Comparison of ENCODE assay signal across 25 cellular contexts in genomic region chr1:62799688-62800087, GRCh38.
"Had no signal": no experiment of that assay in that cellular context is flagged by ENCODE, and none has a peak within 500 bp of the region (broad histone marks: within the 10 kb centered on the region; RNA-seq: fewer than 3 reads in every experiment).

No MANE protein-coding gene starts in this region.

- DNase-seq: activated CD4-positive, alpha-beta T cell treated with anti-CD3 and anti-CD28 coated beads, Interleukin-2, amount 10 ng/mL, durations not matched to agents 7 days and 5 days; activated CD4-positive, CD25-positive, alpha-beta regulatory T cell treated with anti-CD3 and anti-CD28 coated beads, Interleukin-2, amount 50 U/mL, for 72 hours; activated CD8-positive, alpha-beta memory T cell treated with anti-CD3 and anti-CD28 coated beads, Interleukin-2, amount 10 ng/mL, durations not matched to agents 7 days and 5 days; activated CD8-positive, alpha-beta T cell treated with anti-CD3 and anti-CD28 coated beads for 36 hours; activated effector memory CD4-positive, alpha-beta T cell treated with anti-CD3 and anti-CD28 coated beads, Interleukin-2, amount 50 U/mL, for 16 hours; activated naive CD4-positive, alpha-beta T cell treated with anti-CD3 and anti-CD28 coated beads, Interleukin-2, amount 10 ng/mL, durations not matched to agents 7 days and 5 days; activated T-cell treated with anti-CD3 and anti-CD28 coated beads for 4 hours; brain microvascular endothelial cell; caudate nucleus; effector memory CD8-positive, alpha-beta T cell; hippocampal formation; kidney glomerular epithelial cell; left ventricle myocardium inferior; natural killer cell; retina; sigmoid colon; stimulated activated CD4-positive, alpha-beta T cell treated with anti-CD3 and anti-CD28 coated beads, Interleukin-2, amount 100 ng/mL, for 48 hours; stimulated activated naive CD8-positive, alpha-beta T cell treated with anti-CD3 and anti-CD28 coated beads, Interleukin-15, amount 100 ng/mL, for 72 hours had no signal

- H3K36me3 Mint-ChIP-seq: activated naive CD4-positive, alpha-beta T cell treated with anti-CD3 and anti-CD28 coated beads, Interleukin-2, amount 10 ng/mL, durations not matched to agents 7 days and 5 days; natural killer cell had no signal

- H3K4me1 ChIP-seq: suprapubic skin had no signal

- H3K36me3 ChIP-seq: brain microvascular endothelial cell, left ventricle myocardium inferior, sigmoid colon, suprapubic skin had no signal

- H3K9me3 Mint-ChIP-seq: activated CD4-positive, alpha-beta T cell treated with anti-CD3 and anti-CD28 coated beads, Interleukin-2, amount 10 ng/mL, durations not matched to agents 7 days and 5 days; activated naive CD4-positive, alpha-beta T cell treated with anti-CD3 and anti-CD28 coated beads, Interleukin-2, amount 10 ng/mL, durations not matched to agents 7 days and 5 days; effector memory CD8-positive, alpha-beta T cell; natural killer cell; stimulated activated naive CD8-positive, alpha-beta T cell treated with anti-CD3 and anti-CD28 coated beads, Interleukin-15, amount 100 ng/mL, for 72 hours had no signal

- H3K9me3 ChIP-seq: left ventricle myocardium inferior, sigmoid colon, suprapubic skin, tibial nerve had no signal

- H3K27me3 ChIP-seq: brain microvascular endothelial cell, sigmoid colon, suprapubic skin, tibial nerve had no signal

- H3K4me2 ChIP-seq: smooth muscle cell had no signal

- H3K4me3 Mint-ChIP-seq: activated CD4-positive, alpha-beta T cell treated with anti-CD3 and anti-CD28 coated beads, Interleukin-2, amount 10 ng/mL, durations not matched to agents 7 days and 5 days; activated CD8-positive, alpha-beta memory T cell treated with anti-CD3 and anti-CD28 coated beads, Interleukin-2, amount 10 ng/mL, durations not matched to agents 7 days and 5 days; activated CD8-positive, alpha-beta T cell treated with anti-CD3 and anti-CD28 coated beads for 36 hours; activated naive CD4-positive, alpha-beta T cell treated with anti-CD3 and anti-CD28 coated beads, Interleukin-2, amount 10 ng/mL, durations not matched to agents 7 days and 5 days; effector memory CD8-positive, alpha-beta T cell; mesothelial cell of epicardium; natural killer cell; stimulated activated naive CD8-positive, alpha-beta T cell treated with anti-CD3 and anti-CD28 coated beads, Interleukin-15, amount 100 ng/mL, for 72 hours had no signal

- H3K27me3 Mint-ChIP-seq: activated CD4-positive, alpha-beta T cell treated with anti-CD3 and anti-CD28 coated beads, Interleukin-2, amount 10 ng/mL, durations not matched to agents 7 days and 5 days; activated CD8-positive, alpha-beta memory T cell treated with anti-CD3 and anti-CD28 coated beads, Interleukin-2, amount 10 ng/mL, durations not matched to agents 7 days and 5 days; activated CD8-positive, alpha-beta T cell treated with anti-CD3 and anti-CD28 coated beads for 36 hours; activated naive CD4-positive, alpha-beta T cell treated with anti-CD3 and anti-CD28 coated beads, Interleukin-2, amount 10 ng/mL, durations not matched to agents 7 days and 5 days; effector memory CD8-positive, alpha-beta T cell; progenitor cell of endocrine pancreas; stimulated activated naive CD8-positive, alpha-beta T cell treated with anti-CD3 and anti-CD28 coated beads, Interleukin-15, amount 100 ng/mL, for 72 hours had no signal

- H3K4me3 ChIP-seq: left ventricle myocardium inferior, sigmoid colon, smooth muscle cell, suprapubic skin, tibial nerve had no signal

- H3K27ac Mint-ChIP-seq: activated CD4-positive, alpha-beta T cell treated with anti-CD3 and anti-CD28 coated beads, Interleukin-2, amount 10 ng/mL, durations not matched to agents 7 days and 5 days; activated CD8-positive, alpha-beta memory T cell treated with anti-CD3 and anti-CD28 coated beads, Interleukin-2, amount 10 ng/mL, durations not matched to agents 7 days and 5 days; activated CD8-positive, alpha-beta T cell treated with anti-CD3 and anti-CD28 coated beads for 36 hours; activated naive CD4-positive, alpha-beta T cell treated with anti-CD3 and anti-CD28 coated beads, Interleukin-2, amount 10 ng/mL, durations not matched to agents 7 days and 5 days; effector memory CD8-positive, alpha-beta T cell; mesothelial cell of epicardium; progenitor cell of endocrine pancreas; stimulated activated naive CD8-positive, alpha-beta T cell treated with anti-CD3 and anti-CD28 coated beads, Interleukin-15, amount 100 ng/mL, for 72 hours had no signal

- ATAC-seq: activated CD8-positive, alpha-beta memory T cell treated with anti-CD3 and anti-CD28 coated beads, Interleukin-2, amount 10 ng/mL, durations not matched to agents 7 days and 5 days; activated CD8-positive, alpha-beta T cell treated with anti-CD3 and anti-CD28 coated beads for 36 hours; effector memory CD8-positive, alpha-beta T cell; esophagus mucosa; natural killer cell; stimulated activated naive CD8-positive, alpha-beta T cell treated with anti-CD3 and anti-CD28 coated beads, Interleukin-15, amount 100 ng/mL, for 72 hours had no signal

- H3K27ac ChIP-seq: brain microvascular endothelial cell, left ventricle myocardium inferior, sigmoid colon, suprapubic skin, VCaP had no signal
